9 cellular contexts compared by ENCODE assay signal in the genomic region with DNA sequence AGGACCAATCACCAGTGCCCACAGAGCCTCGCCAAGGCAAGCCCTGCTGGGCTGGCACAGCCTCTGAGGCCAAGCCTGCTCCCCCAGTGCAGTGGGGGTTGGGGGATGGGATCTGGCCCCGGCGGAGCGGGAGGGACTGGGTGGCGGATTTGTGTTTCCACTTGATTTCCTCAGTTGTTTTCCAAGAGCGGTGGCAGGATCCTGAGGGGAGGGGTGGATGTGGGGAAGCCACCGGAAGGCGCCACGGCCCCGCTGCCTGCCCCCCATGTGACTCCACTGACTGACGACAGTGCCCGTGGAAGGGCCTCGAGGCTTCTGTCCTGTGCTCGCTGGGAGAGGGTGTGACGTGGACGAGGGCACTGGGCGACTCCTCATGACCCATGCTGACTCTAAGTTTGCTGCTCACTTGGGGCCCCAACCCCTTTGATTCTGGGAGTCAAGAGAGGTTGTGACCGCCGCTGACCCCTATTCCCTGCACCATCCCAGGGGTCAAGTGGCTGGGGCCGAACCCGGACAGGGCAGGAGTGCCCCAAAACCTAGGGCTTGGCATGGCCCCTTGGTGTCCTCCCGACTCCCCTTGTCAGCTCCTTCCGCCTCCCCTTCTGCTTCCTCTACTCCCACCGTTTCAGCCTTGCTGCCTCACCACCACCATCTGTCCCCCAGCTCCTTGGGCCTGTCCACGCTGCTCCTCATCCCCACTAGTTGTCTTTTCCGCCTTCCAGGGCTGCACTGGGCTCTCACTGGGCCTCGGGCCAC. TPM values are rescaled to one million over a fixed set of nuclear protein-coding genes. Genes with fewer than 3 reads are reported as not detected.
DNase-seq lines count a peak whose midpoint lies in the region; ATAC-seq, FAIRE-seq and TF ChIP-seq lines count a peak whose summit lies in the region.
"Had no signal": no experiment of that assay in that cellular context is flagged by ENCODE, and none has a peak within 500 bp of the region (broad histone marks: within the 10 kb centered on the region; RNA-seq: fewer than 3 reads in every experiment).

No MANE protein-coding gene starts in this region.

- intact Hi-C loops in endothelial cell of umbilical vein (cut with micrococcal nuclease) (no loop called here), transverse colon (cut with DNase I; ENCODE audit: low total_unique reads) (no loop called here)

- no peaks in the 10 kb centered on the region for H3K27me3 Mint-ChIP-seq in activated T-cell treated with anti-CD3 and anti-CD28 coated beads, Interleukin-2, amount 50 U/mL, for 4 hours (ENCODE audit: low read depth)
- H3K27me3 Mint-ChIP-seq: activated naive CD8-positive, alpha-beta T cell treated with anti-CD3 and anti-CD28 coated beads for 36 hours had no signal

- TF ChIP-seq POLR2A in endothelial cell of umbilical vein (IDR thresholded peaks at IDR 0.05; ENCODE audit: low read depth, low read length) (no peak), transverse colon (IDR thresholded peaks at IDR 0.05) (no peak)

- in situ Hi-C loops in transverse colon (cut with MboI; ENCODE audit: low pct_ligation_motif_present in 1 of 4, low pct_unique_long_range_greater_than_20kb in 1 of 4, low sequenced_read_pairs in 3 of 4): no loop called here

- H3K79me2 ChIP-seq in OCI-LY3 (ENCODE audit: low read length) (no peaks in the 10 kb centered on the region), endothelial cell of umbilical vein (ENCODE audit: control insufficient read depth, insufficient read depth, low read length) (no peaks in the 10 kb centered on the region)

- H3K4me2 ChIP-seq in OCI-LY3 (ENCODE audit: low read length): peak overlapping the region; percentile 55
- no peak overlapping the region for H3K4me2 ChIP-seq in endothelial cell of umbilical vein (ENCODE audit: insufficient read depth, low read length)

- no peaks in the 10 kb centered on the region for H3K9me3 Mint-ChIP-seq in activated T-cell treated with anti-CD3 and anti-CD28 coated beads, Interleukin-2, amount 50 U/mL, for 4 hours
- H3K9me3 Mint-ChIP-seq: activated naive CD8-positive, alpha-beta T cell treated with anti-CD3 and anti-CD28 coated beads for 36 hours had no signal

- TF ChIP-seq CTCF in OCI-LY3 (IDR thresholded peaks at IDR 0.05; ENCODE audit: low read depth, low read length): no peak
- no peak for TF ChIP-seq CTCF in endothelial cell of umbilical vein (IDR thresholded peaks at IDR 0.05; ENCODE audit: extremely low read depth in 1 of 2, insufficient read depth in 1 of 2, low read depth in 1 of 2, low read length in 2 of 2)
- no peak for TF ChIP-seq CTCF in transverse colon (IDR thresholded peaks at IDR 0.05)

- no peak overlapping the region; the same call in 1 of the 2 replicates for H3K9ac ChIP-seq in OCI-LY3 (ENCODE audit: low read length)
- peak overlapping the region; percentile 22 for H3K9ac ChIP-seq in endothelial cell of umbilical vein (replicated peaks; ENCODE audit: extremely low read depth, insufficient read depth, low read length)
- H3K9ac ChIP-seq in muscle layer of colon (ENCODE audit: low read length): no peak overlapping the region

- H3K36me3 Mint-ChIP-seq in activated T-cell treated with anti-CD3 and anti-CD28 coated beads, Interleukin-2, amount 50 U/mL, for 4 hours (ENCODE audit: insufficient read depth): no peaks in the 10 kb centered on the region

- H4K20me1 ChIP-seq in OCI-LY3 (ENCODE audit: insufficient read depth, low read length) (no peaks in the 10 kb centered on the region), endothelial cell of umbilical vein (replicated peaks; ENCODE audit: control insufficient read depth, extremely low read depth, insufficient read depth, low read length) (no peaks in the 10 kb centered on the region)

- no peaks in the 10 kb centered on the region for H3K9me1 ChIP-seq in endothelial cell of umbilical vein (replicated peaks; ENCODE audit: control insufficient read depth, extremely low read depth, insufficient read depth, low read length)

- BruUV-seq in endothelial cell of umbilical vein (replicated peaks; lab: Mats Ljungman, UMichigan): no TSS peak

- POLR2A ChIA-PET in endothelial cell of umbilical vein (lab: Charles Lee): no interaction called here

- H3K36me3 ChIP-seq in OCI-LY3 (replicated peaks; ENCODE audit: low read depth, low read length) (no peaks in the 10 kb centered on the region), endothelial cell of umbilical vein (ENCODE audit: control insufficient read depth in 2 of 2, extremely low read depth in 1 of 2, insufficient read depth in 2 of 2, low read length in 2 of 2) (no peaks in the 10 kb centered on the region), muscle layer of colon (ENCODE audit: insufficient read depth, low read length) (no peaks in the 10 kb centered on the region), transverse colon (no peaks in the 10 kb centered on the region)

- FAIRE-seq in endothelial cell of umbilical vein (lab: Jason Lieb, UNC): no peak

- peak overlapping the region; percentile 44 for H2AFZ ChIP-seq in OCI-LY3 (ENCODE audit: low read depth, low read length)
- H2AFZ ChIP-seq in endothelial cell of umbilical vein (ENCODE audit: low read depth, low read length): peak overlapping the region; percentile 77

- dilution Hi-C loops in endothelial cell of umbilical vein (cut with MboI; ENCODE audit: extremely low pct_ligation_motif_present, low sequenced_read_pairs): no loop called here

- no peak for DNase-seq in endothelial cell of umbilical vein (ENCODE audit: low read depth, low spot score)
- DNase-seq in transverse colon: no peak
- DNase-seq in NCI-H1105 (lab: John Stamatoyannopoulos, UW): no peak
- no peak for DNase-seq in activated T-cell treated with anti-CD3 and anti-CD28 coated beads, Interleukin-2, amount 50 U/mL, for 4 hours
- no peak for DNase-seq in HUDEP-2 (lab: John Stamatoyannopoulos, UW; ENCODE audit: unreplicated experiment in 76 of 76)
- DNase-seq in NCI-H2081 (lab: John Stamatoyannopoulos, UW): no peak
- DNase-seq: activated naive CD8-positive, alpha-beta T cell treated with anti-CD3 and anti-CD28 coated beads for 36 hours had no signal

- CTCF ChIA-PET in endothelial cell of umbilical vein (lab: Charles Lee): interaction anchor here (0.9 to 1.7 kb wide), 3 partner anchors 18 to 623 kb away, joined by 3 to 24 read pairs (median 4); a partner anchor contains a TSS

- H3K4me1 ChIP-seq in OCI-LY3 (ENCODE audit: low read length) (peaks cover 20% of the 10 kb centered on the region), endothelial cell of umbilical vein (ENCODE audit: control insufficient read depth, extremely low read depth, insufficient read depth, low read length) (peaks cover 12% of the 10 kb centered on the region), muscle layer of colon (ENCODE audit: insufficient read depth, low read length) (peaks cover 20% of the 10 kb centered on the region), transverse colon (peaks cover 13 to 26% (median 20%) of the 10 kb centered on the region in 4 donors)

- 20 to 81% methylated on average over 2 to 26 of the region's 27 CpGs for WGBS in transverse colon (ENCODE audit: low coverage in 1 of 2), 2 donors

- H3K9me3 ChIP-seq in OCI-LY3 (ENCODE audit: insufficient read depth, low read length) (no peaks in the 10 kb centered on the region), endothelial cell of umbilical vein (replicated peaks; ENCODE audit: control insufficient read depth, insufficient read depth, low read length) (no peaks in the 10 kb centered on the region), muscle layer of colon (ENCODE audit: low read length) (no peaks in the 10 kb centered on the region), transverse colon (no peaks in the 10 kb centered on the region)

- no peak overlapping the region for H3K4me3 Mint-ChIP-seq in activated T-cell treated with anti-CD3 and anti-CD28 coated beads, Interleukin-2, amount 50 U/mL, for 4 hours
- H3K4me3 Mint-ChIP-seq: activated naive CD8-positive, alpha-beta T cell treated with anti-CD3 and anti-CD28 coated beads for 36 hours had no signal

- TF ChIP-seq EP300 in transverse colon (IDR thresholded peaks at IDR 0.05; ENCODE audit: low read depth): no peak

- H3K27me3 ChIP-seq in OCI-LY3 (ENCODE audit: low read depth, low read length) (0 out of 2 replicates have a peak, but pooled peaks cover 12% of the 10 kb centered on the region), endothelial cell of umbilical vein (ENCODE audit: control insufficient read depth in 2 of 2, insufficient read depth in 2 of 2, low read length in 2 of 2) (no peaks in the 10 kb centered on the region), muscle layer of colon (ENCODE audit: control insufficient read depth in 1 of 2, insufficient read depth in 2 of 2, low read length in 2 of 2) (no peaks in the 10 kb centered on the region), transverse colon (no peaks in the 10 kb centered on the region)

- peak overlapping the region; percentile 8; the same call in 1 of the 2 replicates for H3K4me3 ChIP-seq in OCI-LY3 (ENCODE audit: low read length)
- H3K4me3 ChIP-seq in endothelial cell of umbilical vein (replicated peaks in 1 of 3; ENCODE audit: insufficient read depth in 1 of 3, low read depth in 1 of 3, low read length in 3 of 3): no peak overlapping the region
- peak overlapping the region in 1 of 2 donors; percentile 32 for H3K4me3 ChIP-seq in muscle layer of colon (ENCODE audit: low read depth in 1 of 2, low read length in 2 of 2)
- H3K4me3 ChIP-seq in transverse colon: no peak overlapping the region

- H3K27ac ChIP-seq in OCI-LY3 (ENCODE audit: low read length) (no peak overlapping the region), endothelial cell of umbilical vein (ENCODE audit: insufficient read depth, low read depth, low read length) (no peak overlapping the region), muscle layer of colon (ENCODE audit: low read depth, low read length) (peak overlapping the region; percentile 52), transverse colon (peak overlapping the region; percentile 43 to 75 (median 67))

- no peak for ATAC-seq in activated T-cell treated with anti-CD3 and anti-CD28 coated beads, Interleukin-2, amount 50 U/mL, for 4 hours

- H3K4me1 Mint-ChIP-seq in activated T-cell treated with anti-CD3 and anti-CD28 coated beads, Interleukin-2, amount 50 U/mL, for 4 hours (ENCODE audit: low read depth): no peaks in the 10 kb centered on the region
- H3K4me1 Mint-ChIP-seq: activated naive CD8-positive, alpha-beta T cell treated with anti-CD3 and anti-CD28 coated beads for 36 hours had no signal

RNA-seq across cellular contexts. Expression of a gene that starts 23.5 kb away (rescaled TPM):
- total RNA-seq in endothelial cell of umbilical vein: 18.0 and 18.5 TPM in 2 replicates
- polyA plus RNA-seq in endothelial cell of umbilical vein: 18.8 and 20.8 TPM in 2 replicates
- polyA plus RNA-seq in endothelial cell of umbilical vein (2011; cell fraction: cytosol; rRNA removed): 13.5 and 19.5 TPM in 2 replicates
- 71.5 and 71.9 TPM in 2 replicates for polyA plus RNA-seq in endothelial cell of umbilical vein (2011; cell fraction: nucleus; rRNA removed)
- 5.3 and 7.7 TPM in 2 replicates for polyA plus RNA-seq in endothelial cell of umbilical vein (2012)
- polyA minus RNA-seq in endothelial cell of umbilical vein: 24.9 and 25.1 TPM in 2 replicates
- 9.7 TPM for polyA minus RNA-seq in endothelial cell of umbilical vein (2011; cell fraction: cytosol; rRNA and poly(A)+ RNA removed)
- polyA minus RNA-seq in endothelial cell of umbilical vein (2011; cell fraction: nucleus; rRNA and poly(A)+ RNA removed): 11.1 and 11.5 TPM in 2 replicates
- total RNA-seq in transverse colon: 100 to 1,000 TPM in 1 of 4 donors, 10 to 100 TPM in 3; 34.3 to 127 (median 69.3) TPM
- total RNA-seq in activated T-cell treated with anti-CD3 and anti-CD28 coated beads, Interleukin-2, amount 50 U/mL, for 4 hours: 10 to 100 TPM; 21.7 to 24.2 (median 23.1) TPM

RNA-seq across cellular contexts. Expression of a gene that starts 49.3 kb away (rescaled TPM):
- total RNA-seq in endothelial cell of umbilical vein (not detected in 2 replicates), transverse colon (1 to 10 TPM; 1.2 to 4.9 (median 3.5) TPM)
- polyA plus RNA-seq in endothelial cell of umbilical vein: not detected in 2 replicates
- not detected in 2 replicates for polyA plus RNA-seq in endothelial cell of umbilical vein (2011; cell fraction: cytosol; rRNA removed)
- not detected in 2 replicates for polyA plus RNA-seq in endothelial cell of umbilical vein (2011; cell fraction: nucleus; rRNA removed)
- polyA plus RNA-seq in endothelial cell of umbilical vein (2012): not detected in 2 replicates
- not detected in 2 replicates for polyA minus RNA-seq in endothelial cell of umbilical vein
- polyA minus RNA-seq in endothelial cell of umbilical vein (2011; cell fraction: cytosol; rRNA and poly(A)+ RNA removed): not detected
- not detected in 2 replicates for polyA minus RNA-seq in endothelial cell of umbilical vein (2011; cell fraction: nucleus; rRNA and poly(A)+ RNA removed)
- total RNA-seq in activated T-cell treated with anti-CD3 and anti-CD28 coated beads, Interleukin-2, amount 50 U/mL, for 4 hours: not detected
- total RNA-seq: activated naive CD8-positive, alpha-beta T cell treated with anti-CD3 and anti-CD28 coated beads for 36 hours had no signal

RNA-seq across cellular contexts. Expression of a gene that starts 50.3 kb away (rescaled TPM):
- total RNA-seq in endothelial cell of umbilical vein (not detected in 2 replicates), transverse colon (not detected)
- 0.06 and 0.14 TPM in 2 replicates for polyA plus RNA-seq in endothelial cell of umbilical vein
- polyA plus RNA-seq in endothelial cell of umbilical vein (2011; cell fraction: cytosol; rRNA removed): not detected in 2 replicates
- polyA plus RNA-seq in endothelial cell of umbilical vein (2011; cell fraction: nucleus; rRNA removed): not detected in 2 replicates
- 0.11 and 0.27 TPM in 2 replicates for polyA plus RNA-seq in endothelial cell of umbilical vein (2012)
- polyA minus RNA-seq in endothelial cell of umbilical vein: not detected in 2 replicates
- polyA minus RNA-seq in endothelial cell of umbilical vein (2011; cell fraction: cytosol; rRNA and poly(A)+ RNA removed): not detected
- polyA minus RNA-seq in endothelial cell of umbilical vein (2011; cell fraction: nucleus; rRNA and poly(A)+ RNA removed): not detected in 2 replicates
- total RNA-seq in activated T-cell treated with anti-CD3 and anti-CD28 coated beads, Interleukin-2, amount 50 U/mL, for 4 hours: not detected
- total RNA-seq: activated naive CD8-positive, alpha-beta T cell treated with anti-CD3 and anti-CD28 coated beads for 36 hours had no signal

Comparison
In these comparisons a context has a peak if more than half of its experiments do, and no peak if none do; other contexts are left out.
1. H3K27ac ChIP-seq: peak in muscle layer of colon (single experiment) and transverse colon (4 of 4); none in OCI-LY3 (single experiment) and endothelial cell of umbilical vein (single experiment).